ENCODE assay signal across 6 cellular contexts in the genomic region with DNA sequence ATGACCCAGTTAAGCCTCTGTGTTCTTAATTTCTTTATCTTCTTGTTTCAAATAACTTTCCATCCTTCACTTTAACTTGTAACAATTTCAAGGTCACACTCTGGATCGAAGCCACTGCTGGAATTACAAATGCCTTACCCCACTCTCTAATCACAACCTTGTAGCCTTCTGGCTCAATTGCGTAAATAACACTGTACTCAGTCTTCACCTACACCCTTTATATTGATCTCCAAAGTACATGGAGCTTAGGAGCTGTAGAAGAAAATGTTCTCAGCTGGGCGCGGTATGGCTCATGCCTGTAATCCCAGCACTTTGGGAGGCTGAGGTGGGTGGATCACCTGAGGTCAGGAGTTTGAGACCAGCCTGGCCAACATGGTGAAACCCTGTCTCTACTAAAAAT.
"Had no signal": no experiment of that assay in that cellular context is flagged by ENCODE, and none has a peak within 500 bp of the region (broad histone marks: within the 10 kb centered on the region; RNA-seq: fewer than 3 reads in every experiment).

No MANE protein-coding gene starts in this region.

- FAIRE-seq: HepG2, HTR-8/SVneo, K562 had no signal

- DNase-seq: IMR-90, KBM-7 had no signal

- H3K4me3 ChIP-seq: K562 had no signal

- ATAC-seq: HepG2, K562 had no signal

- H3K27ac ChIP-seq: HL-60 had no signal
